Comparison of ENCODE assay signal across 1 cellular context in genomic region chr15:40943764-40944365, GRCh38.
TF ChIP-seq lines count a peak whose summit lies in the region.

No MANE protein-coding gene starts in this region.

TF ChIP-seq in SK-N-SH, 30 proteins besides CTCF, POLR2A, EP300 and RAD21:
- TF ChIP-seq ELF1 (IDR thresholded peaks at IDR 0.05) (no peak), RXRA (IDR thresholded peaks at IDR 0.05; ENCODE audit: borderline replicate concordance, low read depth) (no peak), POLR2AphosphoS5 (IDR thresholded peaks at IDR 0.05; ENCODE audit: low read depth, low read length) (no peak), TEAD4 (IDR thresholded peaks at IDR 0.05; ENCODE audit: borderline replicate concordance, insufficient read depth) (no peak), MAX (IDR thresholded peaks at IDR 0.05; ENCODE audit: low read depth) (no peak), EZH2phosphoT487 (IDR thresholded peaks at IDR 0.05; ENCODE audit: borderline replicate concordance, low read depth) (no peak), TCF12 (IDR thresholded peaks at IDR 0.05) (no peak), SMC3 (IDR thresholded peaks at IDR 0.05; ENCODE audit: low read depth, low read length) (no peak), SIN3A (IDR thresholded peaks at IDR 0.05; ENCODE audit: borderline replicate concordance, low read depth, low read length) (no peak), RCOR1 (IDR thresholded peaks at IDR 0.05; ENCODE audit: low read length) (no peak), ZBTB33 (IDR thresholded peaks at IDR 0.05; ENCODE audit: borderline replicate concordance, low read depth) (no peak), USF1 (IDR thresholded peaks at IDR 0.05; ENCODE audit: borderline replicate concordance, low read depth) (no peak), TAF1 (IDR thresholded peaks at IDR 0.05; ENCODE audit: borderline replicate concordance, low read depth, low read length) (no peak), FOXM1 (IDR thresholded peaks at IDR 0.05; ENCODE audit: low read depth) (no peak)
